9 cellular contexts compared by ENCODE assay signal in genomic region chr1:247111636-247112478, GRCh38.
DNase-seq lines count a peak whose midpoint lies in the region; ATAC-seq and TF ChIP-seq lines count a peak whose summit lies in the region.
"Had no signal": no experiment of that assay in that cellular context is flagged by ENCODE, and none has a peak within 500 bp of the region (broad histone marks: within the 10 kb centered on the region; RNA-seq: fewer than 3 reads in every experiment).

No MANE protein-coding gene starts in this region.

- peak; percentile 68 for DNase-seq in GM13977 (ENCODE audit: low spot score)
- DNase-seq in NCI-H774 (lab: John Stamatoyannopoulos, UW): peak; percentile 35
- DNase-seq in left kidney (ENCODE audit: low read depth, low spot score): peak; percentile 85
- no peak for DNase-seq in stimulated activated naive B cell treated with anti-CD40 and anti-IgM and Interleukin-4, amounts not matched to agents 10 μg/mL and 1 μg/mL and 100 μg/mL, for 72 hours
- no peak for DNase-seq in effector CD8-positive, alpha-beta T cell (lab: John Stamatoyannopoulos, UW)
- DNase-seq in DMS114 treated with DMSO at 0.1 percent for 48 hours (lab: John Stamatoyannopoulos, UW; ENCODE audit: unreplicated experiment): no peak

- H3K4me3 ChIP-seq in duodenal mucosa (ENCODE audit: low read depth in 1 of 2, low read length in 2 of 2): peak overlapping the region; percentile 60 to 69

- no peaks in the 10 kb centered on the region for H3K36me3 ChIP-seq in duodenal mucosa (ENCODE audit: control insufficient read depth in 1 of 2, insufficient read depth in 2 of 2, low read length in 2 of 2)

- H3K9me3 ChIP-seq in duodenal mucosa (ENCODE audit: control insufficient read depth in 1 of 2, low read length in 2 of 2): no peaks in the 10 kb centered on the region

- in situ Hi-C loops in GM13977 (cut with MboI; ENCODE audit: low pct_unique_long_range_greater_than_20kb, low sequenced_read_pairs, unreplicated experiment): no loop called here

- H3K4me1 Mint-ChIP-seq in stimulated activated naive B cell treated with anti-CD40 and anti-IgM and Interleukin-4, amounts not matched to agents 10 μg/mL and 1 μg/mL and 100 μg/mL, for 72 hours: peaks cover 15 to 19% of the 10 kb centered on the region in 2 donors

- H3K27ac Mint-ChIP-seq in stimulated activated naive B cell treated with anti-CD40 and anti-IgM and Interleukin-4, amounts not matched to agents 10 μg/mL and 1 μg/mL and 100 μg/mL, for 72 hours: no peak overlapping the region
- H3K27ac Mint-ChIP-seq: T-helper 1 cell treated with Interleukin-12 subunit alpha and Interleukin-12 subunit beta and Interleukin-4 antibody, amounts not matched to agents 30 μg/mL and 1 μg/mL, for 36 hours had no signal

- peaks cover 0 to 9% of the 10 kb centered on the region in 2 donors for H3K4me1 ChIP-seq in duodenal mucosa (ENCODE audit: control insufficient read depth in 1 of 2, insufficient read depth in 2 of 2, low read length in 2 of 2)

- TF ChIP-seq CTCF in GM13977 (IDR thresholded peaks at IDR 0.05; ENCODE audit: extremely low read depth, insufficient read depth, missing control alignments): no peak

- peak overlapping the region; percentile 70 to 81 for H3K4me3 Mint-ChIP-seq in stimulated activated naive B cell treated with anti-CD40 and anti-IgM and Interleukin-4, amounts not matched to agents 10 μg/mL and 1 μg/mL and 100 μg/mL, for 72 hours

- ATAC-seq in stimulated activated naive B cell treated with anti-CD40 and anti-IgM and Interleukin-4, amounts not matched to agents 10 μg/mL and 1 μg/mL and 100 μg/mL, for 72 hours (replicated peaks): peak; percentile 58 to 61
- ATAC-seq in GM19452 (IDR thresholded peaks at IDR 0.05; ENCODE audit: unreplicated experiment): no peak

- H3K9ac ChIP-seq in duodenal mucosa (ENCODE audit: low read depth in 1 of 2, low read length in 2 of 2): peak overlapping the region in 1 of 2 donors; percentile 38

- peaks cover 2 to 6% of the 10 kb centered on the region in 2 donors for H3K36me3 Mint-ChIP-seq in stimulated activated naive B cell treated with anti-CD40 and anti-IgM and Interleukin-4, amounts not matched to agents 10 μg/mL and 1 μg/mL and 100 μg/mL, for 72 hours

- peak overlapping the region; percentile 32 for H3K27ac ChIP-seq in duodenal mucosa (ENCODE audit: low read depth, low read length)

- H3K9me3 Mint-ChIP-seq in stimulated activated naive B cell treated with anti-CD40 and anti-IgM and Interleukin-4, amounts not matched to agents 10 μg/mL and 1 μg/mL and 100 μg/mL, for 72 hours: peaks cover 0 to 1% of the 10 kb centered on the region in 2 donors

- peaks cover 7 to 11% of the 10 kb centered on the region in 2 donors for H3K27me3 ChIP-seq in duodenal mucosa (ENCODE audit: control insufficient read depth in 1 of 2, insufficient read depth in 2 of 2, low read length in 2 of 2)

- H3K27me3 Mint-ChIP-seq in stimulated activated naive B cell treated with anti-CD40 and anti-IgM and Interleukin-4, amounts not matched to agents 10 μg/mL and 1 μg/mL and 100 μg/mL, for 72 hours: peaks cover 33 to 68% of the 10 kb centered on the region in 2 donors

Comparison
In these comparisons a context has a peak if more than half of its experiments do, and no peak if none do; other contexts are left out.
1. DNase-seq: peak in GM13977 (single experiment), NCI-H774 (single experiment) and left kidney (single experiment); none in stimulated activated naive B cell treated with anti-CD40 and anti-IgM and Interleukin-4, amounts not matched to agents 10 μg/mL and 1 μg/mL and 100 μg/mL, for 72 hours (single experiment), effector CD8-positive, alpha-beta T cell (single experiment) and DMS114 treated with DMSO at 0.1 percent for 48 hours (single experiment).